In the genomic region with DNA sequence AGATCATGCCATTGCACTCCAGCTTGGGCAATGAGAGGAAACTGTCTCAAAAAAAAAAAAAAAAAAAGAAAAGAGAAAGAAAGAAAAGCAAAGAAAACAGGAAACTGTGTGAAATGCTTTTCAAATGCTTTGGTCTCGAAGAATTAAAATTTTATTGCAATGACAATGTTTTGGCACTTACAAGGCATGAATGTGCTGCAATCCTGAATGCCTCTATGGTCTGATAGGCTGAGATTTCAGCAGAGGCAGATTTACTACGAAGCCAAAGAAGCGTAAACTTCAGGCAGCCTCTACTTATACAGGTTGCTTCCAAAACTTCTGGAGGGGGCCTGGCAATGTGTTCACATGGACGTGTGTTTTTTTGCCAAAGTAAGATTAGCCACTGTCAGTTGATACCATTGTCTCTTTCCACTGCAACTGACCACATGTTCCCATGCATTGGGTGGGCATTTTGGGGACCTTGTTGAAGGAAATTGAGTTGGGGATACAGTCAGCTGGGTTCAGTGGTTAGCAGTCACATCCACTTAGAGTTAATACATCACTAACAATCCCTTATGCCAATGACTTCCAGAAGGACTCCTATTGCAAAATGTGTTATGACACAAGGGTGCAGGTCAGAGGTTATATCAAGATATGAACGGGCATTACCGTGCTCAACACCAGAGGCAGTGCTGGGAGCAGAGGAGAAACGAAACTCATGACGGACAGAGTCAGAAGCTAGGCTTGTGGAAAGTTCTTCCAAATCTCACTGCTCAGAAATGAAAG, we compare ENCODE assay signal across 13 cellular contexts. TPM values are rescaled to one million over a fixed set of nuclear protein-coding genes. Genes with fewer than 3 reads are reported as not detected.
A peak's percentile ranks its signal among the peaks of the same experiment; 100 is the strongest.
DNase-seq lines count a peak whose midpoint lies in the region; ATAC-seq, FAIRE-seq and TF ChIP-seq lines count a peak whose summit lies in the region.
"Had no signal": no experiment of that assay in that cellular context is flagged by ENCODE, and none has a peak within 500 bp of the region (broad histone marks: within the 10 kb centered on the region; RNA-seq: fewer than 3 reads in every experiment).

No MANE protein-coding gene starts in this region.

- ATAC-seq in HG02610 (IDR thresholded peaks at IDR 0.05; ENCODE audit: unreplicated experiment), result no peak
- no peak for ATAC-seq in GM21825 (IDR thresholded peaks at IDR 0.05; ENCODE audit: unreplicated experiment)
- no peak for ATAC-seq in HG03469 (IDR thresholded peaks at IDR 0.05; ENCODE audit: unreplicated experiment)

- no peak overlapping the region for H3K27ac ChIP-seq in coronary artery

- H3K9ac ChIP-seq in skeletal muscle satellite cell (ENCODE audit: low read depth, low read length), result no peak overlapping the region

- DNase-seq in GM04503 (ENCODE audit: low read depth) (peak; percentile 86), RCC 7860 (ENCODE audit: low spot score) (peak; percentile 59), fibroblast of villous mesenchyme (ENCODE audit: low read depth) (peak; percentile 58), coronary artery (ENCODE audit: low spot score) (no peak)
- DNase-seq: activated T-cell treated with anti-CD3 and anti-CD28 coated beads for 4 hours; KBM-7; stimulated activated CD4-positive, alpha-beta T cell treated with anti-CD3 and anti-CD28 coated beads, Interleukin-15, amount 100 ng/mL, for 24 hours had no signal

- H3K4me3 ChIP-seq in fibroblast of villous mesenchyme (ENCODE audit: low read depth, low read length) (no peak overlapping the region), skeletal muscle satellite cell (ENCODE audit: low read length) (no peak overlapping the region), coronary artery (no peak overlapping the region)
- H3K4me3 ChIP-seq: Peyer's patch had no signal

- H3K4me2 ChIP-seq in skeletal muscle satellite cell (ENCODE audit: low read length), result peak overlapping the region; percentile 30

- H3K36me3 ChIP-seq in skeletal muscle satellite cell (ENCODE audit: insufficient read depth, low read length), result no peaks in the 10 kb centered on the region
- H3K36me3 ChIP-seq: Peyer's patch had no signal

- no peaks in the 10 kb centered on the region for H3K9me3 ChIP-seq in skeletal muscle satellite cell (replicated peaks; ENCODE audit: low read length)
- H3K9me3 ChIP-seq: Peyer's patch had no signal

- peaks cover 11% of the 10 kb centered on the region for H3K27me3 ChIP-seq in skeletal muscle satellite cell (ENCODE audit: control insufficient read depth, insufficient read depth, low read length)
- H3K27me3 ChIP-seq: Peyer's patch had no signal

- H3K4me1 ChIP-seq in skeletal muscle satellite cell (ENCODE audit: control insufficient read depth, insufficient read depth, low read length), result peaks cover 18% of the 10 kb centered on the region
- H3K4me1 ChIP-seq: Peyer's patch had no signal

- TF ChIP-seq CTCF in fibroblast of villous mesenchyme (IDR thresholded peaks at IDR 0.05; ENCODE audit: insufficient read depth, low read depth, low read length) (no peak), coronary artery (IDR thresholded peaks at IDR 0.05) (no peak)

- FAIRE-seq in RCC 7860 (lab: Jason Lieb, UNC), result peak; percentile 68
- FAIRE-seq: TTC549 had no signal

RNA-seq across cellular contexts. Expression of a gene that starts 48.8 kb away (rescaled TPM):
- 3.9 and 4.8 TPM in 2 replicates for total RNA-seq in fibroblast of villous mesenchyme
- total RNA-seq in skeletal muscle satellite cell (2012; rRNA removed), result 0.51 and 2.0 TPM in 2 replicates
